Comparison of ENCODE assay signal across 9 cellular contexts in the genomic region with DNA sequence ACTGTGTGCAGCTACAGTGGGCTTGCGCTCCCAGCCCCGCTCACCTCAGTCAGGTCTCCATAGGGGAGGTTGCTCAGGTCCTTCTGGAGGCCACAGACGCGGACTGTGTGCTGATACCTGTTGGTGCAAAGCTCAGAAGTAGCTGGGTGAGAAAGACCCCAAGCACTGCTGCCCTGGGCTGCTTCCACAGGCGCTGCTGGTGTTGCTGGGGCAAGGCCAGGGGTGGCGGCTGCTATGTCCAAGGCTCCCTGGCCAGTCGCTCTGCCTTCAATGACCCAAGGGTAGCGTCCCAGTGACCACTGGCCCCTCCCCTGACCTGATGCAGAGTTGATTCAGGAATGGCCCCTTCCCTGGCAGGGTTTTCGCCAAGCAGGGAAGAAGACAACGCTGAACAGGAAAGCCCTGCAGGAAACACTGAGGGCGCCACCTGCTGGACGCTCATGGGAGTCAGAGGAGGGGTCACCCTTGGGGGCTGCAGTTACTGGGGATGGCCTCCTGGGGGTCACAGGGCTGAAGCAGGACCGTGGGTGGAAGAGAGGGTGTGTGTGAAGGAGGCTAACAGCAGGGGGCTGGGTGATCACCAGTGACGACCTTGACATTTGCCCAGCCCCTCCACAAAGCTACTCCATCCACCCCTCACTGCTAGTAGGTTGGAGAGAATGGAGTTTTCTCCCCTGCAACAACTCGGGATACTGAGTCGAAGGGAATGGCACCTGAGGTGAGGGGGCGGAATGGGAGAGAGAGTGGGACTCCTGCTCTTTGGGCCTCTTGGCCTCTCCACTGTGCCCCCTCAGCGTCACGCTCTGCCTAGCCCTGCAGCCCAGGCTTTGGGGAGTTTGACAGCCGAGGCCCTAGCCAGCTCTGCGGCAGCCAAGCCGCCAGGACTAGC. TPM values are rescaled to one million over a fixed set of nuclear protein-coding genes. Genes with fewer than 3 reads are reported as not detected.
DNase-seq lines count a peak whose midpoint lies in the region; ATAC-seq, FAIRE-seq and TF ChIP-seq lines count a peak whose summit lies in the region.
"Had no signal": no experiment of that assay in that cellular context is flagged by ENCODE, and none has a peak within 500 bp of the region (broad histone marks: within the 10 kb centered on the region; RNA-seq: fewer than 3 reads in every experiment).

No MANE protein-coding gene starts in this region.

- peaks cover 0 to 1% (median 0%) of the 10 kb centered on the region in 4 donors for H3K4me1 Mint-ChIP-seq in naive thymus-derived CD8-positive, alpha-beta T cell
- H3K4me1 Mint-ChIP-seq in type B pancreatic cell (ENCODE audit: unreplicated experiment), result no peaks in the 10 kb centered on the region

- no peaks in the 10 kb centered on the region for H3K27me3 ChIP-seq in dorsolateral prefrontal cortex

- TF ChIP-seq CTCF in dorsolateral prefrontal cortex (IDR thresholded peaks at IDR 0.05 in 54 of 56, conservative IDR thresholded peaks at IDR 0.05 in 2 of 56; ENCODE audit: low read depth in 1 of 56, partially characterized antibody in 56 of 56) (peak in 55 of 56 donors; percentile 31 to 78 (median 66)), type B pancreatic cell (conservative IDR thresholded peaks at IDR 0.05) (peak; percentile 94)

- H3K9me3 Mint-ChIP-seq in naive thymus-derived CD8-positive, alpha-beta T cell, result no peaks in the 10 kb centered on the region
- no peaks in the 10 kb centered on the region for H3K9me3 Mint-ChIP-seq in type B pancreatic cell
- H3K9me3 Mint-ChIP-seq: dendritic cell treated with granulocyte-macrophage colony-stimulating factor and Interleukin-4, amounts not matched to agents 40 ng/mL and 50 ng/mL, for 4 days had no signal

- H3K27ac Mint-ChIP-seq in naive thymus-derived CD8-positive, alpha-beta T cell, result no peak overlapping the region
- H3K27ac Mint-ChIP-seq in type B pancreatic cell, result no peak overlapping the region
- H3K27ac Mint-ChIP-seq: dendritic cell treated with granulocyte-macrophage colony-stimulating factor and Interleukin-4, amounts not matched to agents 40 ng/mL and 50 ng/mL, for 4 days had no signal

- intact Hi-C loops in dorsolateral prefrontal cortex (cut with DNase I), result loop anchor here in 1 of 2 donors (5.0 kb wide), 1 partner anchor 975 kb away; a partner anchor contains a TSS

- peak; percentile 72 for DNase-seq in ELR (ENCODE audit: low read depth)
- peak; percentile 80 for DNase-seq in NAMALWA (ENCODE audit: low spot score)
- peak; percentile 13 for DNase-seq in activated CD4-positive, alpha-beta T cell treated with anti-CD3 and anti-CD28 coated beads for 1 hour
- peak in 3 of 10 donors; percentile 35 to 37 (median 36) for DNase-seq in dorsolateral prefrontal cortex
- peak; percentile 9 to 67 (median 34) for DNase-seq in naive thymus-derived CD8-positive, alpha-beta T cell
- peak; percentile 75 for DNase-seq in type B pancreatic cell (ENCODE audit: extremely low spot score, unreplicated experiment)
- DNase-seq in RCC 7860 (ENCODE audit: low spot score), result no peak

- no peak overlapping the region for H3K4me3 ChIP-seq in dorsolateral prefrontal cortex

- H3K36me3 Mint-ChIP-seq in naive thymus-derived CD8-positive, alpha-beta T cell, result no peaks in the 10 kb centered on the region
- H3K36me3 Mint-ChIP-seq in type B pancreatic cell, result no peaks in the 10 kb centered on the region

- H3K27me3 Mint-ChIP-seq in naive thymus-derived CD8-positive, alpha-beta T cell, result peaks cover 3 to 20% (median 16%) of the 10 kb centered on the region in 5 donors
- no peaks in the 10 kb centered on the region for H3K27me3 Mint-ChIP-seq in type B pancreatic cell
- H3K27me3 Mint-ChIP-seq: dendritic cell treated with granulocyte-macrophage colony-stimulating factor and Interleukin-4, amounts not matched to agents 40 ng/mL and 50 ng/mL, for 4 days had no signal

- FAIRE-seq in RCC 7860 (lab: Jason Lieb, UNC), result no peak

- POLR2A ChIA-PET in naive thymus-derived CD8-positive, alpha-beta T cell (lab: Charles Lee), result no interaction called here

- no peak overlapping the region for H3K27ac ChIP-seq in dorsolateral prefrontal cortex

- peak; percentile 67 for ATAC-seq in GM21529 (IDR thresholded peaks at IDR 0.05; ENCODE audit: unreplicated experiment)
- ATAC-seq in naive thymus-derived CD8-positive, alpha-beta T cell, result peak; percentile 42 to 48

- no peak overlapping the region for H3K4me3 Mint-ChIP-seq in naive thymus-derived CD8-positive, alpha-beta T cell
- no peak overlapping the region for H3K4me3 Mint-ChIP-seq in type B pancreatic cell
- H3K4me3 Mint-ChIP-seq: dendritic cell treated with granulocyte-macrophage colony-stimulating factor and Interleukin-4, amounts not matched to agents 40 ng/mL and 50 ng/mL, for 4 days had no signal

RNA-seq across cellular contexts. Expression of a gene that starts 38.3 kb away (rescaled TPM):
- total RNA-seq in dorsolateral prefrontal cortex (10 to 100 TPM in 2 of 120 experiments, 1 to 10 TPM in 118; 1.1 to 11.6 (median 4.3) TPM), type B pancreatic cell (ENCODE audit: low replicate concordance) (0.10 TPM in 1 of 2 replicates, not detected in the other)
- not detected for total RNA-seq in naive thymus-derived CD8-positive, alpha-beta T cell
- not detected for polyA plus RNA-seq in naive thymus-derived CD8-positive, alpha-beta T cell
